ENCODE assay signal across 27 cellular contexts in genomic region chr5:53259176-53259575, GRCh38.
"Had no signal": no experiment of that assay in that cellular context is flagged by ENCODE, and none has a peak within 500 bp of the region (broad histone marks: within the 10 kb centered on the region; RNA-seq: fewer than 3 reads in every experiment).

No MANE protein-coding gene starts in this region.

- H3K9me3 ChIP-seq: ovary, psoas muscle, right lobe of liver, sigmoid colon, stomach, thoracic aorta, thyroid gland, tibial nerve, upper lobe of left lung, vagina had no signal

- H3K9me3 Mint-ChIP-seq: nephron; neural progenitor cell; stimulated activated effector memory CD8-positive, alpha-beta T cell treated with anti-CD3 and anti-CD28 coated beads, Interleukin-12 subunit alpha, Interleukin-12 subunit beta, amount 100 ng/mL, for 72 hours; stimulated activated naive CD8-positive, alpha-beta T cell treated with anti-CD3 and anti-CD28 coated beads, Interleukin-15, Interleukin-2, amounts not matched to agents 100 ng/mL and 50 ng/mL, for 24 hours had no signal

- H3K27ac Mint-ChIP-seq: nephron; neural progenitor cell; progenitor cell of endocrine pancreas; stimulated activated effector memory CD8-positive, alpha-beta T cell treated with anti-CD3 and anti-CD28 coated beads, Interleukin-12 subunit alpha, Interleukin-12 subunit beta, amount 100 ng/mL, for 72 hours; stimulated activated naive B cell treated with anti-CD40 and anti-IgM and Interleukin-4, amounts not matched to agents 10 μg/mL and 1 μg/mL and 100 μg/mL, for 72 hours; stimulated activated naive CD8-positive, alpha-beta T cell treated with anti-CD3 and anti-CD28 coated beads, Interleukin-15, Interleukin-2, amounts not matched to agents 100 ng/mL and 50 ng/mL, for 24 hours had no signal

- H3K4me3 ChIP-seq: neural progenitor cell, ovary, psoas muscle, right lobe of liver, sigmoid colon, stomach, thoracic aorta, thyroid gland, tibial nerve, upper lobe of left lung, vagina had no signal

- H3K36me3 Mint-ChIP-seq: neural progenitor cell; stimulated activated effector memory CD8-positive, alpha-beta T cell treated with anti-CD3 and anti-CD28 coated beads, Interleukin-12 subunit alpha, Interleukin-12 subunit beta, amount 100 ng/mL, for 72 hours; stimulated activated naive B cell treated with anti-CD40 and anti-IgM and Interleukin-4, amounts not matched to agents 10 μg/mL and 1 μg/mL and 100 μg/mL, for 72 hours had no signal

- H3K27me3 ChIP-seq: neural progenitor cell, ovary, right lobe of liver, sigmoid colon, stomach, thyroid gland, tibial nerve, upper lobe of left lung, vagina had no signal

- FAIRE-seq: small intestine, urothelium cell line had no signal

- H3K36me3 ChIP-seq: neural progenitor cell, ovary, right lobe of liver, sigmoid colon, stomach, thoracic aorta, thyroid gland, tibial nerve, upper lobe of left lung, vagina had no signal

- H3K27ac ChIP-seq: neural progenitor cell, ovary, parathyroid adenoma, psoas muscle, right lobe of liver, sigmoid colon, stomach, thoracic aorta, thyroid gland, tibial nerve, upper lobe of left lung, vagina had no signal

- H3K79me2 ChIP-seq: parathyroid adenoma had no signal

- ATAC-seq: psoas muscle; right cardiac atrium; right lobe of liver; stimulated activated effector memory CD8-positive, alpha-beta T cell treated with anti-CD3 and anti-CD28 coated beads, Interleukin-12 subunit alpha, Interleukin-12 subunit beta, amount 100 ng/mL, for 72 hours; stimulated activated naive B cell treated with anti-CD40 and anti-IgM and Interleukin-4, amounts not matched to agents 10 μg/mL and 1 μg/mL and 100 μg/mL, for 72 hours had no signal

- H3K4me3 Mint-ChIP-seq: nephron; neural progenitor cell; stimulated activated effector memory CD8-positive, alpha-beta T cell treated with anti-CD3 and anti-CD28 coated beads, Interleukin-12 subunit alpha, Interleukin-12 subunit beta, amount 100 ng/mL, for 72 hours; stimulated activated naive B cell treated with anti-CD40 and anti-IgM and Interleukin-4, amounts not matched to agents 10 μg/mL and 1 μg/mL and 100 μg/mL, for 72 hours; stimulated activated naive CD8-positive, alpha-beta T cell treated with anti-CD3 and anti-CD28 coated beads, Interleukin-15, Interleukin-2, amounts not matched to agents 100 ng/mL and 50 ng/mL, for 24 hours had no signal

- H3K4me1 Mint-ChIP-seq: nephron; neural progenitor cell; stimulated activated effector memory CD8-positive, alpha-beta T cell treated with anti-CD3 and anti-CD28 coated beads, Interleukin-12 subunit alpha, Interleukin-12 subunit beta, amount 100 ng/mL, for 72 hours; stimulated activated naive B cell treated with anti-CD40 and anti-IgM and Interleukin-4, amounts not matched to agents 10 μg/mL and 1 μg/mL and 100 μg/mL, for 72 hours had no signal

- H3K4me2 ChIP-seq: neural progenitor cell had no signal

- H3K4me1 ChIP-seq: neural progenitor cell, parathyroid adenoma, psoas muscle, right lobe of liver, sigmoid colon, stomach, thyroid gland, tibial nerve, upper lobe of left lung had no signal

- H2AFZ ChIP-seq: neural progenitor cell, parathyroid adenoma had no signal

- DNase-seq: occipital lobe; ovary; psoas muscle; right cardiac atrium; right lobe of liver; sigmoid colon; small intestine; stimulated activated CD4-positive, alpha-beta T cell treated with anti-CD3 and anti-CD28 coated beads, Interleukin-15, amount 100 ng/mL, for 24 hours; stimulated activated CD4-positive, alpha-beta T cell treated with anti-CD3 and anti-CD28 coated beads, Interleukin-2, amount 100 ng/mL, for 24 hours; stimulated activated CD4-positive, alpha-beta T cell treated with anti-CD3 and anti-CD28 coated beads, Interleukin-2, amount 100 ng/mL, for 48 hours; stimulated activated CD4-positive, alpha-beta T cell treated with anti-CD3 and anti-CD28 coated beads, Interleukin-4, amount 100 ng/mL, for 24 hours; stimulated activated naive B cell treated with anti-CD40 and anti-IgM and Interleukin-4, amounts not matched to agents 10 μg/mL and 1 μg/mL and 100 μg/mL, for 72 hours; stimulated activated naive CD4-positive, alpha-beta T cell treated with Interleukin-2 at 50 U/mL for 16 hours; stomach; thyroid gland; trophoblast cell; upper lobe of left lung had no signal

- H3K9ac ChIP-seq: neural progenitor cell, parathyroid adenoma had no signal
